In the genomic region with DNA sequence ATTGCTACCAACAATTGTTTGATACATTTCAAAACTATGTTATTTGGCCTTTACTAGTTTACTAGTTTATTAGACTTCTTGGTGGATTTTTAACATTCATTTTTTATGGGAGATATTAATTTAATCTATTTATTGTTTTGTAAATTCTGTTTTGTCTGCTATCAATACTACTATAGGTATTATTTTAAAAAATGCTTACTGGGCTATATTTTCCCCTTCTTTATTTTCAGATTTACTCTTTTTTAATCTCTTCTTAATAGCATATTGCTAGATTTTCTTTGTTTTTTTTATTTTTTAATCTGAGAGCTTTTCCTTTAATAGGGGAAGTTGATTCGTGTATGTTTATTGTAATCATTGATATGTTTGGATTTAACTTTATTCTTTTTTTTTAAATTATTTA, we compare ENCODE assay signal across 20 cellular contexts.
A peak's percentile ranks its signal among the peaks of the same experiment; 100 is the strongest.
DNase-seq lines count a peak whose midpoint lies in the region; ATAC-seq, FAIRE-seq and TF ChIP-seq lines count a peak whose summit lies in the region.
"Had no signal": no experiment of that assay in that cellular context is flagged by ENCODE, and none has a peak within 500 bp of the region (broad histone marks: within the 10 kb centered on the region; RNA-seq: fewer than 3 reads in every experiment).

No MANE protein-coding gene starts in this region.

- no peak overlapping the region for H2BK5ac ChIP-seq in IMR-90 (ENCODE audit: low read depth, low read length, poor library complexity, severe bottlenecking)

- no peak overlapping the region for H3K4me3 Mint-ChIP-seq in neural progenitor cell
- H3K4me3 Mint-ChIP-seq in activated CD8-positive, alpha-beta T cell treated with anti-CD3 and anti-CD28 coated beads for 36 hours, result no peak overlapping the region
- H3K4me3 Mint-ChIP-seq: CD4-positive, alpha-beta T cell; GM23338; HFFc6 had no signal

- no peak overlapping the region for H2BK15ac ChIP-seq in IMR-90 (ENCODE audit: low read depth, low read length)

- TF ChIP-seq POLR2A in IMR-90 (IDR thresholded peaks at IDR 0.05; ENCODE audit: low read depth, low read length) (no peak), K562 (conservative IDR thresholded peaks at IDR 0.05) (no peak)

- H2BK20ac ChIP-seq in IMR-90 (ENCODE audit: low read depth, low read length), result no peak overlapping the region

- DNase-seq in IMR-90 (no peak), K562 (ENCODE audit: extremely low read depth in 1 of 4, low spot score in 3 of 4) (no peak), neural progenitor cell (ENCODE audit: low spot score) (no peak), HAP-1 (ENCODE audit: low spot score in 2 of 2) (no peak)
- no peak for DNase-seq in activated CD8-positive, alpha-beta T cell treated with anti-CD3 and anti-CD28 coated beads for 36 hours
- DNase-seq: AML-193; CD4-positive, alpha-beta T cell; DMS153; DMS79; GDM1; HFFc6 had no signal

- ATAC-seq in IMR-90 (ENCODE audit: low read depth) (no peak), K562 (no peak), HG03442 (IDR thresholded peaks at IDR 0.05; ENCODE audit: unreplicated experiment) (no peak)
- ATAC-seq in activated CD8-positive, alpha-beta T cell treated with anti-CD3 and anti-CD28 coated beads for 36 hours, result no peak
- ATAC-seq: GM23338, HCT116 had no signal

- no CpG with 5 or more reads among the region's 1 CpG for WGBS in IMR-90 (ENCODE audit: extremely low coverage in 2 of 2, insufficient read length in 1 of 2), 2 experiments
- WGBS in K562 (ENCODE audit: insufficient coverage, low coverage, missing lambda C conversion rate), result 0% methylated on average over 1 of the region's 1 CpG

- no peaks in the 10 kb centered on the region for H4K20me1 ChIP-seq in IMR-90 (ENCODE audit: insufficient read depth, low read length)
- H4K20me1 ChIP-seq in K562 (replicated peaks; ENCODE audit: control insufficient read depth, insufficient read depth, low read length), result no peaks in the 10 kb centered on the region
- H4K20me1 ChIP-seq in neural progenitor cell (ENCODE audit: low read depth), result no peaks in the 10 kb centered on the region

- TF ChIP-seq EP300 in K562 (IDR thresholded peaks at IDR 0.05; ENCODE audit: low read length), result no peak

- FAIRE-seq in A204.1 (lab: Jason Lieb, UNC) (peak; percentile 56), K562 (lab: Jason Lieb, UNC) (no peak)
- FAIRE-seq: GM12892, GM18507, H54, HTR-8/SVneo had no signal

- H3K9me3 ChIP-seq in IMR-90 (ENCODE audit: control insufficient read depth, insufficient read depth, low read length) (no peaks in the 10 kb centered on the region), K562 (replicated peaks; ENCODE audit: control insufficient read depth, insufficient read depth, low read depth, low read length) (no peaks in the 10 kb centered on the region), neural progenitor cell (ENCODE audit: low read depth) (no peaks in the 10 kb centered on the region), HAP-1 (no peaks in the 10 kb centered on the region)

- no peak overlapping the region for H3K23ac ChIP-seq in IMR-90 (ENCODE audit: low read depth, low read length)

- BruUV-seq in IMR-90 (replicated peaks; lab: Mats Ljungman, UMichigan) (no TSS peak), K562 (replicated peaks; lab: Mats Ljungman, UMichigan) (no TSS peak)

- no peak overlapping the region for H3K18ac ChIP-seq in IMR-90 (ENCODE audit: low read depth, low read length)

- H3K9ac ChIP-seq in IMR-90 (ENCODE audit: low read depth, low read length) (no peak overlapping the region), K562 (ENCODE audit: insufficient read depth in 1 of 2, low read depth in 2 of 2, low read length in 2 of 2) (no peak overlapping the region), neural progenitor cell (no peak overlapping the region)

- H3K27ac ChIP-seq in IMR-90 (ENCODE audit: insufficient read depth, low read length), result no peak overlapping the region
- H3K27ac ChIP-seq in K562 (ENCODE audit: extremely low read depth, low read depth, low read length), result no peak overlapping the region
- peak overlapping the region; percentile 4 for H3K27ac ChIP-seq in neural progenitor cell
- H3K27ac ChIP-seq: C4-2B had no signal

- H3K14ac ChIP-seq in IMR-90 (replicated peaks; ENCODE audit: low read depth, low read length), result no peak overlapping the region

- intact Hi-C loops in IMR-90 (cut with micrococcal nuclease), result no loop called here
- intact Hi-C loops in K562 (cut with micrococcal nuclease), result no loop called here
- intact Hi-C loops in activated CD8-positive, alpha-beta T cell treated with anti-CD3 and anti-CD28 coated beads for 36 hours (cut with micrococcal nuclease), result no loop called here

- H3K4me1 Mint-ChIP-seq in neural progenitor cell, result peaks cover 6% of the 10 kb centered on the region
- H3K4me1 Mint-ChIP-seq in activated CD8-positive, alpha-beta T cell treated with anti-CD3 and anti-CD28 coated beads for 36 hours (ENCODE audit: low read depth), result no peaks in the 10 kb centered on the region
- H3K4me1 Mint-ChIP-seq: GM23338 had no signal

- peaks cover 7% of the 10 kb centered on the region for H3F3A ChIP-seq in neural progenitor cell (ENCODE audit: low read depth)

- no peak overlapping the region for H2BK120ac ChIP-seq in IMR-90 (ENCODE audit: low read depth, low read length)

- H3K79me2 ChIP-seq in K562 (ENCODE audit: control insufficient read depth, insufficient read depth, low read length) (no peaks in the 10 kb centered on the region), neural progenitor cell (ENCODE audit: low read depth) (no peaks in the 10 kb centered on the region)

- H2AFZ ChIP-seq in IMR-90 (replicated peaks; ENCODE audit: low read length, poor library complexity), result no peak overlapping the region
- no peak overlapping the region for H2AFZ ChIP-seq in K562 (ENCODE audit: low read depth, low read length)
- no peak overlapping the region for H2AFZ ChIP-seq in neural progenitor cell (replicated peaks)
- H2AFZ ChIP-seq: GM23338 had no signal

- peaks cover 4% of the 10 kb centered on the region for H3K9me3 Mint-ChIP-seq in neural progenitor cell
- no peaks in the 10 kb centered on the region for H3K9me3 Mint-ChIP-seq in activated CD8-positive, alpha-beta T cell treated with anti-CD3 and anti-CD28 coated beads for 36 hours
- H3K9me3 Mint-ChIP-seq: CD4-positive, alpha-beta T cell; HFFc6 had no signal

- dilution Hi-C loops in IMR-90 (cut with HindIII; ENCODE audit: low sequenced_read_pairs, unreplicated experiment), result no loop called here

- no peak overlapping the region for H2AK5ac ChIP-seq in IMR-90 (ENCODE audit: low read depth, low read length)

- in situ Hi-C loops in IMR-90 (cut with MboI; ENCODE audit: low sequenced_read_pairs) (no loop called here), K562 (cut with MboI) (no loop called here), HAP-1 (cut with MboI; ENCODE audit: low sequenced_read_pairs) (no loop called here)

- H4K5ac ChIP-seq in IMR-90 (ENCODE audit: low read depth, low read length), result no peak overlapping the region

- TF ChIP-seq RAD21 in IMR-90 (IDR thresholded peaks at IDR 0.05; ENCODE audit: low read length), result no peak
- TF ChIP-seq RAD21 in K562 (CRISPR knock-in tag; conservative IDR thresholded peaks at IDR 0.05 in 1 of 2, IDR thresholded peaks at IDR 0.05 in 1 of 2), result no peak

- H3K27me3 Mint-ChIP-seq in neural progenitor cell (ENCODE audit: insufficient read depth, low read depth), result no peaks in the 10 kb centered on the region
- H3K27me3 Mint-ChIP-seq in activated CD8-positive, alpha-beta T cell treated with anti-CD3 and anti-CD28 coated beads for 36 hours, result peaks cover under 1% of the 10 kb centered on the region
- H3K27me3 Mint-ChIP-seq: CD4-positive, alpha-beta T cell had no signal

- TF ChIP-seq CTCF in IMR-90 (conservative IDR thresholded peaks at IDR 0.05; ENCODE audit: low read depth, low read length), result no peak
- no peak for TF ChIP-seq CTCF in K562 (IDR thresholded peaks at IDR 0.05 in 2 of 3, conservative IDR thresholded peaks at IDR 0.05 in 1 of 3; ENCODE audit: insufficient read depth in 2 of 3, low read depth in 1 of 3, low read length in 3 of 3)
- no peak for TF ChIP-seq CTCF in neural progenitor cell (IDR thresholded peaks at IDR 0.05)
- TF ChIP-seq CTCF in activated CD8-positive, alpha-beta T cell treated with anti-CD3 and anti-CD28 coated beads for 36 hours (IDR thresholded peaks at IDR 0.05), result no peak

- H4K8ac ChIP-seq in IMR-90 (ENCODE audit: low read depth in 2 of 2, low read length in 2 of 2), result no peak overlapping the region

- POLR2A ChIA-PET in IMR-90 (lab: Charles Lee; ENCODE audit: unreplicated experiment), result no interaction called here
- POLR2A ChIA-PET in K562 (lab: Yijun Ruan, JAX), result no interaction called here
- POLR2A ChIA-PET in activated CD8-positive, alpha-beta T cell treated with anti-CD3 and anti-CD28 coated beads for 36 hours (lab: Charles Lee), result no interaction called here

- H3K36me3 ChIP-seq in IMR-90 (ENCODE audit: control insufficient read depth, insufficient read depth, low read length), result no peaks in the 10 kb centered on the region
- H3K36me3 ChIP-seq in K562 (ENCODE audit: control insufficient read depth, insufficient read depth, low read length), result no peaks in the 10 kb centered on the region
- no peaks in the 10 kb centered on the region for H3K36me3 ChIP-seq in neural progenitor cell
- H3K36me3 ChIP-seq in HAP-1 (replicated peaks), result no peaks in the 10 kb centered on the region

- H3K27me3 ChIP-seq in IMR-90 (ENCODE audit: control insufficient read depth, insufficient read depth, low read length) (no peaks in the 10 kb centered on the region), K562 (ENCODE audit: control insufficient read depth in 2 of 2, insufficient read depth in 2 of 2, low read length in 2 of 2) (no peaks in the 10 kb centered on the region), neural progenitor cell (no peaks in the 10 kb centered on the region), HAP-1 (ENCODE audit: low read depth) (no peaks in the 10 kb centered on the region)

- H3K9me1 ChIP-seq in IMR-90 (ENCODE audit: insufficient read depth, low read length) (no peaks in the 10 kb centered on the region), K562 (ENCODE audit: control insufficient read depth, insufficient read depth, low read length) (no peaks in the 10 kb centered on the region)

- peak overlapping the region; percentile 85 for H3K27ac Mint-ChIP-seq in neural progenitor cell
- H3K27ac Mint-ChIP-seq in activated CD8-positive, alpha-beta T cell treated with anti-CD3 and anti-CD28 coated beads for 36 hours, result no peak overlapping the region
- H3K27ac Mint-ChIP-seq: CD4-positive, alpha-beta T cell; GM23338; HFFc6 had no signal

- no peak overlapping the region for H3K56ac ChIP-seq in IMR-90 (ENCODE audit: extremely low read depth, insufficient read depth, low read length)

- H4K91ac ChIP-seq in IMR-90 (ENCODE audit: insufficient read depth, low read depth, low read length), result no peak overlapping the region

- H3K36me3 Mint-ChIP-seq in neural progenitor cell, result peaks cover 9% of the 10 kb centered on the region
- no peaks in the 10 kb centered on the region for H3K36me3 Mint-ChIP-seq in activated CD8-positive, alpha-beta T cell treated with anti-CD3 and anti-CD28 coated beads for 36 hours (ENCODE audit: low read depth)

- no peak overlapping the region for H2AK9ac ChIP-seq in IMR-90 (replicated peaks; ENCODE audit: low read depth, low read length, poor library complexity)

- H3K4me1 ChIP-seq in IMR-90 (ENCODE audit: control insufficient read depth, insufficient read depth, low read length) (no peaks in the 10 kb centered on the region), K562 (replicated peaks in 1 of 2; ENCODE audit: control insufficient read depth in 2 of 2, insufficient read depth in 2 of 2, low read length in 2 of 2) (no peaks in the 10 kb centered on the region), neural progenitor cell (peaks cover 14% of the 10 kb centered on the region), HAP-1 (no peaks in the 10 kb centered on the region)

- H3K79me1 ChIP-seq in IMR-90 (ENCODE audit: low read depth in 1 of 2, low read length in 2 of 2), result peaks cover 0 to 3% of the 10 kb centered on the region in 2 experiments; a peak in 2 of 4 replicates

- no peak overlapping the region for H3K4ac ChIP-seq in IMR-90 (ENCODE audit: low read depth, low read length)

- no peak overlapping the region for H3K4me2 ChIP-seq in IMR-90 (ENCODE audit: low read depth, low read length)
- H3K4me2 ChIP-seq in K562 (ENCODE audit: insufficient read depth, low read length), result no peak overlapping the region
- peak overlapping the region; percentile 32 for H3K4me2 ChIP-seq in neural progenitor cell
- H3K4me2 ChIP-seq: GM23338 had no signal

- CTCF ChIA-PET in IMR-90 (lab: Yijun Ruan, JAX) (no interaction called here), K562 (lab: Yijun Ruan, JAX; ENCODE audit: low intra/inter-chr PET ratio) (no interaction called here)
- CTCF ChIA-PET in activated CD8-positive, alpha-beta T cell treated with anti-CD3 and anti-CD28 coated beads for 36 hours (lab: Charles Lee), result no interaction called here

- H3K4me3 ChIP-seq in IMR-90 (ENCODE audit: insufficient read depth, low read depth, low read length) (no peak overlapping the region), K562 (no peak overlapping the region), neural progenitor cell (no peak overlapping the region), HAP-1 (no peak overlapping the region)
- H3K4me3 ChIP-seq: GM23338 had no signal
